In the genomic region with DNA sequence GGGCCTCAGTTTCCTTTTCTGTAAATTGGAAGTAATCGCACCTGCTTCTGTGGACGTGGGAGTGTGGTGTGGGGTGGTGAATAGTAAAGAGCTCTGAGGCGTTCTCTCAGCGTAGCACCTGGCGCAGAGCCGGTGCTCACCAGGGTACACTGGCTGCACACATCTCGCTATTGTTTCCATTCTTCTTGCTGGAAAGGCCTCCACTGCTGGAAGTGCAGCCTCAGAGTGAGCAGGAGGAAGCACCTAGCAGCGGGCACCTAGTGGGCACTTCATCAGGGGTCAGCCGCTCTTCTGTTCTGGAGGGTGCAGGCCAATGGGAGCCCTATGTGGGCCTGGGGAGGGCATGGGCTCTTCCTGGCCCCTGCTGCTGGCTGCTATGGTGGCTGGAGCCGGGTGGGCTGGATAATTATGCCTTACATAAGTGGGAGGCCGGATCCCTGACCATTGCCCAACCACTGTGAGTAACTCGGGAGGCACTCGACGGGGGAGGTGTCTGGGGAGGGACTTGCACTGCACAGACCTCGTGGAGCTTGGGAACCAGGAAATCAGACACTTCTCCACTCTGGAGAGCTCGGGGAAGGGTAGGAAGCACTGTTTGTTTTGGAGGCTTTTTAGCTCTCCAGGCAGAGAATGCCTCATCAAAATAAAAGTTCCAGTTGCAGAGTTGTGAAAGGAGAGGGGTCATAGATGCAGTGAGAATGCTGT, we compare ENCODE assay signal across 1 cellular context.
TF ChIP-seq lines count a peak whose summit lies in the region.

No MANE protein-coding gene starts in this region.

TF ChIP-seq in K562, 482 proteins besides CTCF, POLR2A, EP300 and RAD21:
- no peak for TF ChIP-seq ZNF384 (IDR thresholded peaks at IDR 0.05; ENCODE audit: low read depth, low read length)
- TF ChIP-seq E2F4 (CRISPR knock-in tag; IDR thresholded peaks at IDR 0.05; ENCODE audit: low read depth) = no peak
- peak in 1 of 2 experiments; percentile 26; a peak in 1 of 4 replicates for TF ChIP-seq SIN3A (IDR thresholded peaks at IDR 0.05; ENCODE audit: borderline replicate concordance in 2 of 2, control insufficient read depth in 1 of 2, low read depth in 2 of 2, low read length in 2 of 2)
- TF ChIP-seq THRB (CRISPR knock-in tag; conservative IDR thresholded peaks at IDR 0.05) = no peak
- no peak for TF ChIP-seq ZNF232 (CRISPR knock-in tag; IDR thresholded peaks at IDR 0.05)
- TF ChIP-seq ZNF197 (CRISPR knock-in tag; IDR thresholded peaks at IDR 0.05; ENCODE audit: low read depth) = no peak
- no peak for TF ChIP-seq SREBF2 (CRISPR knock-in tag; IDR thresholded peaks at IDR 0.05)
- TF ChIP-seq, protein P1, sequence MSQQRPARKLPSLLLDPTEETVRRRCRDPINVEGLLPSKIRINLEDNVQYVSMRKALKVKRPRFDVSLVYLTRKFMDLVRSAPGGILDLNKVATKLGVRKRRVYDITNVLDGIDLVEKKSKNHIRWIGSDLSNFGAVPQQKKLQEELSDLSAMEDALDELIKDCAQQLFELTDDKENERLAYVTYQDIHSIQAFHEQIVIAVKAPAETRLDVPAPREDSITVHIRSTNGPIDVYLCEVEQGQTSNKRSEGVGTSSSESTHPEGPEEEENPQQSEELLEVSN (IDR thresholded peaks at IDR 0.05; ENCODE audit: borderline replicate concordance in 1 of 2, extremely low read depth in 1 of 2, insufficient read depth in 1 of 2, insufficient read length in 1 of 2, low read depth in 1 of 2, low read length in 1 of 2, poor library complexity in 1 of 2, severe bottlenecking in 1 of 2) = peak in 1 of 2 experiments; percentile 19
- TF ChIP-seq MYNN (IDR thresholded peaks at IDR 0.05) = peak; percentile 95
- 0 out of 2 replicates have a peak, but pooled peaks have one; percentile 68 for TF ChIP-seq MYNN (CRISPR knock-in tag; IDR thresholded peaks at IDR 0.05)
- no peak for TF ChIP-seq ZNF133 (CRISPR knock-in tag; IDR thresholded peaks at IDR 0.05)
- TF ChIP-seq U2AF1 (optimal IDR thresholded peaks at IDR 0.05; ENCODE audit: low read depth, low read length) = no peak
- peak; percentile 71 for TF ChIP-seq MYC (IDR thresholded peaks at IDR 0.05; ENCODE audit: low read depth, low read length)
- TF ChIP-seq MYC (CRISPR knock-in tag; IDR thresholded peaks at IDR 0.05; ENCODE audit: borderline replicate concordance, low read depth) = no peak
- TF ChIP-seq ZNF263 (CRISPR knock-in tag; IDR thresholded peaks at IDR 0.05; ENCODE audit: borderline replicate concordance) = no peak
- TF ChIP-seq ELF1 (tag; IDR thresholded peaks at IDR 0.05) = 0 out of 2 replicates have a peak, but pooled peaks have one; percentile 18
- no peak for TF ChIP-seq MTF1 (CRISPR knock-in tag; IDR thresholded peaks at IDR 0.05; ENCODE audit: borderline replicate concordance)
- no peak for TF ChIP-seq BHLHE40 (IDR thresholded peaks at IDR 0.05; ENCODE audit: low read length)
- TF ChIP-seq SRSF1 (IDR thresholded peaks at IDR 0.05; ENCODE audit: low read depth, low read length) = no peak
- TF ChIP-seq DLX4 (CRISPR knock-in tag; IDR thresholded peaks at IDR 0.05) = no peak
- TF ChIP-seq CREB1 (IDR thresholded peaks at IDR 0.05) = no peak
- no peak for TF ChIP-seq CREB1 (CRISPR knock-in tag; IDR thresholded peaks at IDR 0.05)
- no peak for TF ChIP-seq YBX1 (IDR thresholded peaks at IDR 0.05)
- peak; percentile 32; the same call in 1 of the 2 replicates for TF ChIP-seq CEBPG (CRISPR knock-in tag; IDR thresholded peaks at IDR 0.05)
- TF ChIP-seq CEBPG (tag; conservative IDR thresholded peaks at IDR 0.05 in 1 of 2, IDR thresholded peaks at IDR 0.05 in 1 of 2) = peak; percentile 39 to 70; a peak in 1 of 4 replicates
- TF ChIP-seq CEBPB (tag; IDR thresholded peaks at IDR 0.05) = peak; percentile 80
- peak in 1 of 2 experiments; percentile 39; a peak in 3 of 4 replicates for TF ChIP-seq MNT (conservative IDR thresholded peaks at IDR 0.05)
